In genomic region chr17:81114694-81115093, GRCh38 we compare ENCODE assay signal across 21 cellular contexts. TPM values are rescaled to one million over a fixed set of nuclear protein-coding genes. Genes with fewer than 3 reads are reported as not detected.
"Had no signal": no experiment of that assay in that cellular context is flagged by ENCODE, and none has a peak within 500 bp of the region (broad histone marks: within the 10 kb centered on the region; RNA-seq: fewer than 3 reads in every experiment).

No MANE protein-coding gene starts in this region.

- H3K27me3 ChIP-seq: spleen, vagina had no signal

- H3K4me3 ChIP-seq: sigmoid colon, spleen, transverse colon, vagina had no signal

- ATAC-seq: activated naive CD4-positive, alpha-beta T cell treated with anti-CD3 and anti-CD28 coated beads, Interleukin-2, amount 50 U/mL, for 72 hours; naive thymus-derived CD4-positive, alpha-beta T cell had no signal

- H3K36me3 ChIP-seq: transverse colon had no signal

- DNase-seq: activated CD4-positive, alpha-beta T cell treated with anti-CD3 and anti-CD28 coated beads, Interleukin-2, amount 50 U/mL, for 48 hours; activated gamma-delta T cell treated with Interleukin-2 at 50 U/mL for 16 hours; foreskin melanocyte; kidney glomerular epithelial cell; mesenchymal stem cell; naive thymus-derived CD4-positive, alpha-beta T cell; sigmoid colon; spleen; stimulated activated CD4-positive, alpha-beta T cell treated with anti-CD3 and anti-CD28 coated beads, Interleukin-4, amount 100 ng/mL, for 4 hours; stimulated activated naive CD4-positive, alpha-beta T cell treated with Interleukin-2 at 50 U/mL for 16 hours; transverse colon had no signal

- H3K9me3 ChIP-seq: sigmoid colon, spleen, transverse colon, vagina had no signal

- H3K4me1 ChIP-seq: parathyroid adenoma had no signal

- H3K27ac ChIP-seq: parathyroid adenoma, transverse colon, vagina had no signal

RNA-seq across cellular contexts. Expression of gene PVALEF, which starts 50.6 kb away (rescaled TPM):
- total RNA-seq: activated naive CD4-positive, alpha-beta T cell treated with anti-CD3 and anti-CD28 coated beads, Interleukin-2, amount 50 U/mL, for 72 hours; activated T-helper 1 cell treated with anti-CD3 and anti-CD28 coated beads, Interleukin-12 subunit alpha, Interleukin-12 subunit beta, Interleukin-2, Interleukin-4 antibody, amounts not matched to agents 30 ng/mL and 10 ng/mL and 1 ng/mL, durations not matched to agents 14 hours and 24 hours and 36 hours; dermis microvascular lymphatic vessel endothelial cell; epithelial cell of proximal tubule; liver; mucosa of gallbladder; naive thymus-derived CD4-positive, alpha-beta T cell; sigmoid colon; spleen; subcutaneous adipose tissue; T-helper 1 cell treated with Interleukin-12 subunit alpha and Interleukin-12 subunit beta and Interleukin-4 antibody, amounts not matched to agents 30 ng/mL and 1 ng/mL, for 36 hours; transverse colon; vagina had no signal
- polyA plus RNA-seq: liver; naive thymus-derived CD4-positive, alpha-beta T cell; sigmoid colon; spleen had no signal

RNA-seq across cellular contexts. Expression of gene AATK, which starts 51.3 kb away (rescaled TPM):
- polyA plus RNA-seq: naive thymus-derived CD4-positive, alpha-beta T cell had no signal
